ENCODE assay signal across 8 cellular contexts in the genomic region with DNA sequence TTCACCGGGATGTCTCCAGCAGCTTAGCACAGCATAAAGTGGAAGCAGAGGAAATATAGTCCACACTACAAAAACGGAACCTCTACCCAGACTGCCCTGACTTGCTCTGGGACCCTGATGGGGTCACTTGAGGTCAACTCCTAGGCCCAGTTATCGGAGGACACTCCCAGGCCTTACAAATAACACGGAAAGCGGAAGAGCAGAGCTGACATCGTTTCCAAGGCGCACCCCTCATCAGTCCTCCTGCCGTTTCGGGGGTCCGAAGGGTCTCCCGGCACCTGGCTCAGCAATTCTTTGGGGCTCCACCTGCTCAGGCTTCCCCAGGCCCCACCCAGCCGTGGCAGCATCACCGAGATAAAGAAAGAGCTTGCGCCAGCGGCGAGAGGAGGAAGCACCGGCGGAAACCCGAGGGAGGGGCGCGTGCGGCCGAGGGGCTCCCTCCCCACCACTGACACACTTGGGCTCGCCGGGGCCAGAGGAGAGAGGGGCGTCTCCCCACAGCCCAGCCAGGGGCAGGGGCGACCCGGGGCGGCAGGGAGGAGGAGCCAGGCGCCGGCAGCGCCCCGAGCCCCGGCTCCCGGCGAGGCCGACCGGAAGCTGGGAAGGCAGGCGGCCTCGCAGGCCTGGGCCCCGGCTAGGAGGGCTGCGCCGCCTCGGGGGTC. TPM values are rescaled to one million over a fixed set of nuclear protein-coding genes. Genes with fewer than 3 reads are reported as not detected.
DNase-seq lines count a peak whose midpoint lies in the region; ATAC-seq, FAIRE-seq and TF ChIP-seq lines count a peak whose summit lies in the region.

No MANE protein-coding gene starts in this region.

- ATAC-seq in GM18505 (IDR thresholded peaks at IDR 0.05; ENCODE audit: unreplicated experiment) (no peak), HG02981 (IDR thresholded peaks at IDR 0.05; ENCODE audit: unreplicated experiment) (no peak)

- peaks cover 6 to 17% of the 10 kb centered on the region in 2 donors for H3K4me1 ChIP-seq in kidney (ENCODE audit: control insufficient read depth in 1 of 2, insufficient read depth in 1 of 2, low read depth in 1 of 2, low read length in 2 of 2)

- intact Hi-C loops in kidney (cut with DNase I), result no loop called here

- H3K4me3 ChIP-seq in WI38 (ENCODE audit: low read depth, low read length), result peak overlapping the region; percentile 84
- peak overlapping the region; percentile 89 for H3K4me3 ChIP-seq in bronchial epithelial cell (ENCODE audit: low read depth, low read length)
- peak overlapping the region; percentile 75 to 76 for H3K4me3 ChIP-seq in kidney (ENCODE audit: low read length in 2 of 2)

- TF ChIP-seq CTCF in WI38 (IDR thresholded peaks at IDR 0.05; ENCODE audit: low read depth, low read length), result no peak
- TF ChIP-seq CTCF in bronchial epithelial cell (IDR thresholded peaks at IDR 0.05; ENCODE audit: insufficient read depth, low read length, severe bottlenecking), result no peak
- TF ChIP-seq CTCF in kidney (IDR thresholded peaks at IDR 0.05; ENCODE audit: borderline replicate concordance, extremely low read depth, insufficient read depth), result no peak

- H3K36me3 ChIP-seq in bronchial epithelial cell (ENCODE audit: control insufficient read depth, insufficient read depth, low read length) (peaks cover 8% of the 10 kb centered on the region), kidney (ENCODE audit: control insufficient read depth in 1 of 2, insufficient read depth in 2 of 2, low read length in 2 of 2) (no peaks in the 10 kb centered on the region)

- H3K27ac ChIP-seq in kidney (ENCODE audit: low read depth in 2 of 2, low read length in 2 of 2), result peak overlapping the region; percentile 34 to 51

- DNase-seq in GM18507 (ENCODE audit: extremely low spot score, insufficient read length, low read depth) (no peak), HUDEP-2 (lab: John Stamatoyannopoulos, UW; ENCODE audit: unreplicated experiment in 76 of 76) (peak in 46 of 76 experiments; percentile 3 to 59 (median 31)), bronchial epithelial cell (ENCODE audit: low read depth) (no peak), kidney (peak; percentile 89)
- DNase-seq in stimulated activated CD4-positive, alpha-beta T cell treated with anti-CD3 and anti-CD28 coated beads, Interleukin-15, amount 100 ng/mL, for 1 hour (ENCODE audit: low read depth in 1 of 2, low spot score in 1 of 2), result peak; percentile 18 to 27

- no peaks in the 10 kb centered on the region for H3K27me3 ChIP-seq in bronchial epithelial cell (ENCODE audit: control insufficient read depth, insufficient read depth, low read length)

- peak overlapping the region; percentile 63 to 85 for H3K9ac ChIP-seq in kidney (ENCODE audit: low read length in 2 of 2)

- H3K9me3 ChIP-seq in kidney (ENCODE audit: control insufficient read depth in 1 of 2, low read length in 2 of 2), result no peaks in the 10 kb centered on the region

- FAIRE-seq in GM18507 (lab: Jason Lieb, UNC) (peak; percentile 59), bronchial epithelial cell (lab: Jason Lieb, UNC) (no peak), kidney (lab: Jason Lieb, UNC) (no peak)

- no peak for TF ChIP-seq POLR2A in GM18505 (IDR thresholded peaks at IDR 0.05; ENCODE audit: borderline replicate concordance, extremely low read depth, insufficient read depth, insufficient read length)

RNA-seq across cellular contexts. Expression of a gene that starts 0.7 kb away (rescaled TPM):
- total RNA-seq in bronchial epithelial cell (7.6 and 15.6 TPM in 2 replicates), kidney (50.1 TPM)
- polyA plus RNA-seq in kidney (ENCODE audit: insufficient read depth, low read depth, low replicate concordance), result 9.8 TPM

RNA-seq across cellular contexts. Expression of a gene that starts 10.0 kb away (rescaled TPM):
- total RNA-seq in bronchial epithelial cell, result 62.9 and 74.8 TPM in 2 replicates
- 41.1 TPM for total RNA-seq in kidney
- 49.4 TPM for polyA plus RNA-seq in kidney (ENCODE audit: insufficient read depth, low read depth, low replicate concordance)

RNA-seq across cellular contexts. Expression of a gene that starts 44.0 kb away (rescaled TPM):
- total RNA-seq in bronchial epithelial cell, result 6.6 and 10.0 TPM in 2 replicates
- total RNA-seq in kidney, result 82.7 TPM
- 75.7 TPM for polyA plus RNA-seq in kidney (ENCODE audit: insufficient read depth, low read depth, low replicate concordance)

RNA-seq across cellular contexts. Expression of a gene that starts 58.8 kb away (rescaled TPM):
- total RNA-seq in bronchial epithelial cell (62.7 and 69.4 TPM in 2 replicates), kidney (54.9 TPM)
- polyA plus RNA-seq in kidney (ENCODE audit: insufficient read depth, low read depth, low replicate concordance), result 94.1 TPM

Comparison
In these comparisons a context has a peak if more than half of its experiments do, and no peak if none do; other contexts are left out.
1. DNase-seq: peak in HUDEP-2 (46 of 76), kidney (single experiment) and stimulated activated CD4-positive, alpha-beta T cell treated with anti-CD3 and anti-CD28 coated beads, Interleukin-15, amount 100 ng/mL, for 1 hour (2 of 2); none in GM18507 (single experiment) and bronchial epithelial cell (single experiment).
2. Peak in every context shown above with its lines, with median percentiles within 50 percentile points of each other: H3K4me3 ChIP-seq.